Comparison of ENCODE assay signal across 10 cellular contexts in the genomic region with DNA sequence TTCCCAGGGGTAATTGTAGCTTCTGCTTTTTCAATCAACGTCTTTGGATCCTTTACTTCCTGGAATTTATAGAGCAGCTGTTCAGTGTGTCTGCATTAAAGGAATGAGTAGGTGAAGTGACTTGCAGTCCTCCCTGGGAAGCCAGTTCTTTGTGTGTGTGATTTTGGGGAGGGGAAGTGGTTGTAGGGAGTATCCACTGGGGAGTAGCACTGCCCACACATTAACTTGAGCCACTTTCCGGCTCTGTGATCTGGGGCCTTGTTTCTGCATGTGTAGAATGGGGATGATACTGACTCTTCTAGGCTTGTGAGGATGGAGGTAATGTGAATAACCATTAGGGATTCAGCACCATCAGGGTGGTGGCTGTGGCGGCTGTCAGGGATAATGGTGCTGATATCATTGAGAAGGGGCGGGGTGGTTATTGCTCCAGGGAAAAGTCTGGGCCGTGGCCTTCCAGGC. TPM values are rescaled to one million over a fixed set of nuclear protein-coding genes. Genes with fewer than 3 reads are reported as not detected.
DNase-seq lines count a peak whose midpoint lies in the region; ATAC-seq, FAIRE-seq and TF ChIP-seq lines count a peak whose summit lies in the region.
"Had no signal": no experiment of that assay in that cellular context is flagged by ENCODE, and none has a peak within 500 bp of the region (broad histone marks: within the 10 kb centered on the region; RNA-seq: fewer than 3 reads in every experiment).

No MANE protein-coding gene starts in this region.

- DNase-seq in CD4-positive, CD25-positive, alpha-beta regulatory T cell, result no peak
- DNase-seq in K562 (ENCODE audit: extremely low read depth in 1 of 4, low spot score in 3 of 4) (peak in 2 of 4 experiments; percentile 39 to 65), neural progenitor cell (ENCODE audit: low spot score) (no peak), NCI-H345 (lab: John Stamatoyannopoulos, UW) (no peak), glomerular visceral epithelial cell (ENCODE audit: extremely low spot score) (no peak), NCI-H510A treated with DMSO at 0.1 percent for 48 hours (lab: John Stamatoyannopoulos, UW) (no peak)
- DNase-seq: DMS79 had no signal

- peaks cover 43 to 94% (median 78%) of the 10 kb centered on the region in 4 donors for H3K4me1 Mint-ChIP-seq in CD4-positive, CD25-positive, alpha-beta regulatory T cell
- H3K4me1 Mint-ChIP-seq in neural progenitor cell, result peaks cover 52% of the 10 kb centered on the region

- TF ChIP-seq EP300 in K562 (IDR thresholded peaks at IDR 0.05; ENCODE audit: low read length), result no peak

- FAIRE-seq in K562 (lab: Jason Lieb, UNC), result peak; percentile 59

- H3K9me3 ChIP-seq in CD4-positive, CD25-positive, alpha-beta regulatory T cell (ENCODE audit: control insufficient read depth in 2 of 2, low read length in 2 of 2), result no peaks in the 10 kb centered on the region
- H3K9me3 ChIP-seq in K562 (replicated peaks; ENCODE audit: control insufficient read depth, insufficient read depth, low read depth, low read length) (no peaks in the 10 kb centered on the region), neural progenitor cell (ENCODE audit: low read depth) (no peaks in the 10 kb centered on the region)

- H3F3A ChIP-seq in neural progenitor cell (ENCODE audit: low read depth), result peaks cover 18% of the 10 kb centered on the region

- no peaks in the 10 kb centered on the region for H3K9me1 ChIP-seq in K562 (ENCODE audit: control insufficient read depth, insufficient read depth, low read length)

- TF ChIP-seq CTCF in K562 (IDR thresholded peaks at IDR 0.05 in 2 of 3, conservative IDR thresholded peaks at IDR 0.05 in 1 of 3; ENCODE audit: insufficient read depth in 2 of 3, low read depth in 1 of 3, low read length in 3 of 3), result no peak
- no peak for TF ChIP-seq CTCF in neural progenitor cell (IDR thresholded peaks at IDR 0.05)

- no peak for TF ChIP-seq POLR2A in K562 (conservative IDR thresholded peaks at IDR 0.05)

- intact Hi-C loops in K562 (cut with micrococcal nuclease), result loop anchor here (5.0 kb wide), 1 partner anchor 54 kb away; a partner anchor contains a TSS

- peak overlapping the region; percentile 90 for H3K27ac ChIP-seq in CD4-positive, CD25-positive, alpha-beta regulatory T cell (ENCODE audit: insufficient read depth, low read length, poor library complexity, severe bottlenecking)
- H3K27ac ChIP-seq in K562 (ENCODE audit: extremely low read depth, low read depth, low read length), result peak overlapping the region; percentile 29; the same call in 1 of the 3 replicates
- H3K27ac ChIP-seq in neural progenitor cell, result no peak overlapping the region
- H3K27ac ChIP-seq: KMS-11 had no signal

- H3K79me2 ChIP-seq in K562 (ENCODE audit: control insufficient read depth, insufficient read depth, low read length) (peaks cover 51% of the 10 kb centered on the region), neural progenitor cell (ENCODE audit: low read depth) (peaks cover 17% of the 10 kb centered on the region)

- TF ChIP-seq RAD21 in K562 (CRISPR knock-in tag; conservative IDR thresholded peaks at IDR 0.05 in 1 of 2, IDR thresholded peaks at IDR 0.05 in 1 of 2), result no peak

- in situ Hi-C loops in K562 (cut with MboI), result no loop called here

- no peak for ATAC-seq in CD4-positive, CD25-positive, alpha-beta regulatory T cell (ENCODE audit: low read depth in 2 of 2)
- ATAC-seq in GM19452 (IDR thresholded peaks at IDR 0.05; ENCODE audit: unreplicated experiment) (peak; percentile 35), HG03457 (IDR thresholded peaks at IDR 0.05; ENCODE audit: unreplicated experiment) (peak; percentile 35), K562 (peak; percentile 60)

- H3K9me3 Mint-ChIP-seq in CD4-positive, CD25-positive, alpha-beta regulatory T cell, result no peaks in the 10 kb centered on the region
- peaks cover 2% of the 10 kb centered on the region for H3K9me3 Mint-ChIP-seq in neural progenitor cell

- WGBS in K562 (ENCODE audit: insufficient coverage, low coverage, missing lambda C conversion rate), result 25% methylated on average over 5 of the region's 5 CpGs

- H3K4me1 ChIP-seq in CD4-positive, CD25-positive, alpha-beta regulatory T cell (ENCODE audit: control insufficient read depth, insufficient read depth, low read length, poor library complexity, severe bottlenecking), result peaks cover 88% of the 10 kb centered on the region
- H3K4me1 ChIP-seq in K562 (replicated peaks in 1 of 2; ENCODE audit: control insufficient read depth in 2 of 2, insufficient read depth in 2 of 2, low read length in 2 of 2) (peaks cover 9 to 47% of the 10 kb centered on the region in 2 experiments), neural progenitor cell (peaks cover 30% of the 10 kb centered on the region)

- H3K4me3 Mint-ChIP-seq in CD4-positive, CD25-positive, alpha-beta regulatory T cell, result peak overlapping the region; percentile 79 to 92 (median 84)
- no peak overlapping the region for H3K4me3 Mint-ChIP-seq in neural progenitor cell

- no peak overlapping the region for H2AFZ ChIP-seq in K562 (ENCODE audit: low read depth, low read length)
- H2AFZ ChIP-seq in neural progenitor cell (replicated peaks), result no peak overlapping the region

- no peak overlapping the region for H3K4me2 ChIP-seq in K562 (ENCODE audit: insufficient read depth, low read length)
- no peak overlapping the region for H3K4me2 ChIP-seq in neural progenitor cell
- H3K4me2 ChIP-seq: KMS-11 had no signal

- no TSS peak for BruUV-seq in K562 (replicated peaks; lab: Mats Ljungman, UMichigan)

- H4K20me1 ChIP-seq in K562 (replicated peaks; ENCODE audit: control insufficient read depth, insufficient read depth, low read length) (no peaks in the 10 kb centered on the region), neural progenitor cell (ENCODE audit: low read depth) (no peaks in the 10 kb centered on the region)

- POLR2A ChIA-PET in K562 (lab: Yijun Ruan, JAX), result interaction anchor here (0.5 to 1.3 kb wide), 2 partner anchors 11 to 1278 kb away, joined by 3 read pairs; no protein-coding TSS in a partner anchor

- peak overlapping the region; percentile 81 to 99 (median 95) for H3K27ac Mint-ChIP-seq in CD4-positive, CD25-positive, alpha-beta regulatory T cell
- H3K27ac Mint-ChIP-seq in neural progenitor cell, result no peak overlapping the region

- no peaks in the 10 kb centered on the region for H3K27me3 ChIP-seq in CD4-positive, CD25-positive, alpha-beta regulatory T cell (ENCODE audit: control insufficient read depth, insufficient read depth, low read length)
- no peaks in the 10 kb centered on the region for H3K27me3 ChIP-seq in K562 (ENCODE audit: control insufficient read depth in 2 of 2, insufficient read depth in 2 of 2, low read length in 2 of 2)
- no peaks in the 10 kb centered on the region for H3K27me3 ChIP-seq in neural progenitor cell

- peaks cover 9% of the 10 kb centered on the region for H3K36me3 Mint-ChIP-seq in CD4-positive, CD25-positive, alpha-beta regulatory T cell
- peaks cover 3% of the 10 kb centered on the region for H3K36me3 Mint-ChIP-seq in neural progenitor cell

- no peak overlapping the region for H3K9ac ChIP-seq in K562 (ENCODE audit: insufficient read depth in 1 of 2, low read depth in 2 of 2, low read length in 2 of 2)
- H3K9ac ChIP-seq in neural progenitor cell, result no peak overlapping the region
- H3K9ac ChIP-seq: KMS-11 had no signal

- H3K4me3 ChIP-seq in CD4-positive, CD25-positive, alpha-beta regulatory T cell (ENCODE audit: low read depth, low read length), result peak overlapping the region; percentile 75
- H3K4me3 ChIP-seq in K562, result no peak overlapping the region
- no peak overlapping the region for H3K4me3 ChIP-seq in neural progenitor cell

- H3K27me3 Mint-ChIP-seq in CD4-positive, CD25-positive, alpha-beta regulatory T cell, result no peaks in the 10 kb centered on the region
- no peaks in the 10 kb centered on the region for H3K27me3 Mint-ChIP-seq in neural progenitor cell (ENCODE audit: insufficient read depth, low read depth)

- CTCF ChIA-PET in K562 (lab: Yijun Ruan, JAX; ENCODE audit: low intra/inter-chr PET ratio), result no interaction called here

- H3K36me3 ChIP-seq in CD4-positive, CD25-positive, alpha-beta regulatory T cell (ENCODE audit: control insufficient read depth, insufficient read depth, low read length), result peaks cover 8% of the 10 kb centered on the region
- H3K36me3 ChIP-seq in K562 (ENCODE audit: control insufficient read depth, insufficient read depth, low read length) (peaks cover 3% of the 10 kb centered on the region; the same call in 2 of the 3 replicates), neural progenitor cell (no peaks in the 10 kb centered on the region)

TF ChIP-seq in K562, 482 proteins besides CTCF, POLR2A, EP300 and RAD21 (continues in another document):
- TF ChIP-seq SMARCA4 (IDR thresholded peaks at IDR 0.05) (peak; percentile 21; the same call in 1 of the 2 replicates), ZKSCAN8 (CRISPR knock-in tag; IDR thresholded peaks at IDR 0.05) (no peak), SMARCE1 (IDR thresholded peaks at IDR 0.05) (peak; percentile 63; the same call in 1 of the 2 replicates)

RNA-seq across cellular contexts. Expression of a gene that starts 54.7 kb away (rescaled TPM):
- 86.4 TPM for total RNA-seq in CD4-positive, CD25-positive, alpha-beta regulatory T cell
- 10 to 100 TPM; 35.5 to 48.4 (median 40.1) TPM for polyA plus RNA-seq in CD4-positive, CD25-positive, alpha-beta regulatory T cell
- 67.0 and 118 TPM in 2 replicates for total RNA-seq in K562 (2011; cell fraction: chromatin; rRNA removed; ENCODE audit: low replicate concordance)
- 37.9 and 39.4 TPM in 2 replicates for total RNA-seq in K562 (2011; cell fraction: nucleolus; rRNA removed)
- total RNA-seq in K562 (2011; cell fraction: nucleoplasm; rRNA removed), result 60.0 and 67.7 TPM in 2 replicates
- 12.9 and 13.2 TPM in 2 replicates for total RNA-seq in K562 (2014; rRNA removed)
- total RNA-seq in K562 (2014; rRNA removed; fragmentation: Illumina TruSeq; extraction: Trizol), result 15.0 and 16.0 TPM in 2 replicates
- total RNA-seq in K562 (2015; rRNA removed; fragmentation: Illumina TruSeq; extraction: Trizol), result 15.6 and 18.8 TPM in 2 replicates
- 18.6 and 20.8 TPM in 2 replicates for total RNA-seq in K562 (2021)
- polyA plus RNA-seq in K562 (2011; rRNA removed), result 9.7 and 10.0 TPM in 2 replicates
- polyA plus RNA-seq in K562 (2011; cell fraction: cytosol; rRNA removed), result 6.9 and 9.0 TPM in 2 replicates
- polyA plus RNA-seq in K562 (2011; cell fraction: nucleus; rRNA removed), result 23.1 and 24.6 TPM in 2 replicates
- polyA plus RNA-seq in K562 (2012), result 10.8 and 11.2 TPM in 2 replicates
- 13.1 and 15.4 TPM in 2 replicates for polyA plus RNA-seq in K562 (2014; fragmentation: Illumina TruSeq; extraction: Trizol)
- polyA plus RNA-seq in K562 (2014; fragmentation: Nextera tagmentation; extraction: Ambion mirVana), result 1 to 10 TPM; 1.2 to 1.6 TPM
- 6.9 and 7.5 TPM in 2 replicates for polyA plus RNA-seq in K562 (2014; rRNA removed)
- 25.0 and 34.9 TPM in 2 replicates for polyA minus RNA-seq in K562 (2011; rRNA and poly(A)+ RNA removed)
- 11.2 and 18.8 TPM in 2 replicates for polyA minus RNA-seq in K562 (2011; cell fraction: cytosol; rRNA and poly(A)+ RNA removed)
- polyA minus RNA-seq in K562 (2011; cell fraction: nucleus; rRNA and poly(A)+ RNA removed), result 35.5 and 61.0 TPM in 2 replicates
- 13.7 and 14.8 TPM in 2 replicates for total RNA-seq in neural progenitor cell (ENCODE audit: low replicate concordance)

Comparison
In these comparisons a context has a peak if more than half of its experiments do, and no peak if none do; other contexts are left out.
1. ATAC-seq: peak in GM19452 (single experiment), HG03457 (single experiment) and K562 (single experiment); none in CD4-positive, CD25-positive, alpha-beta regulatory T cell (0 of 2).